In genomic region chr4:43282534-43282933, GRCh38 we compare ENCODE assay signal across 17 cellular contexts.
DNase-seq lines count a peak whose midpoint lies in the region; ATAC-seq and TF ChIP-seq lines count a peak whose summit lies in the region.
"Had no signal": no experiment of that assay in that cellular context is flagged by ENCODE, and none has a peak within 500 bp of the region (broad histone marks: within the 10 kb centered on the region; RNA-seq: fewer than 3 reads in every experiment).

No MANE protein-coding gene starts in this region.

- 76 to 81% methylated on average over 1 of the region's 1 CpG for WGBS in upper lobe of left lung, 2 donors

- CTCF ChIA-PET in WTC11 (lab: Charles Lee): no interaction called here

- H3K9me3 Mint-ChIP-seq in WTC11 (no peaks in the 10 kb centered on the region), neural progenitor cell (no peaks in the 10 kb centered on the region), HFFc6 (peaks cover 20% of the 10 kb centered on the region)
- H3K9me3 Mint-ChIP-seq: IgD-negative memory B cell had no signal

- no peaks in the 10 kb centered on the region for H3K9me3 ChIP-seq in neural progenitor cell (ENCODE audit: low read depth)
- H3K9me3 ChIP-seq in upper lobe of left lung: no peaks in the 10 kb centered on the region
- H3K9me3 ChIP-seq: A549, BE2C had no signal

- no peaks in the 10 kb centered on the region for H3K27me3 Mint-ChIP-seq in WTC11 (ENCODE audit: low read depth)
- no peaks in the 10 kb centered on the region for H3K27me3 Mint-ChIP-seq in neural progenitor cell (ENCODE audit: insufficient read depth, low read depth)
- no peaks in the 10 kb centered on the region for H3K27me3 Mint-ChIP-seq in HFFc6 (ENCODE audit: insufficient read depth)
- H3K27me3 Mint-ChIP-seq: CD4-positive, alpha-beta memory T cell; IgD-negative memory B cell had no signal

- no peak overlapping the region for H3K27ac Mint-ChIP-seq in WTC11
- no peak overlapping the region for H3K27ac Mint-ChIP-seq in neural progenitor cell
- no peak overlapping the region for H3K27ac Mint-ChIP-seq in HFFc6
- H3K27ac Mint-ChIP-seq: CD4-positive, alpha-beta memory T cell; IgD-negative memory B cell had no signal

- H3K4me2 ChIP-seq in neural progenitor cell: no peak overlapping the region
- H3K4me2 ChIP-seq: A549 had no signal

- ATAC-seq in WTC11: peak; percentile 63
- no peak for ATAC-seq in HG02885 (IDR thresholded peaks at IDR 0.05; ENCODE audit: poor library complexity, unreplicated experiment)
- ATAC-seq in upper lobe of left lung (ENCODE audit: low FRiP score in 2 of 2): no peak
- ATAC-seq: A549 had no signal

- TF ChIP-seq POLR2A in upper lobe of left lung (IDR thresholded peaks at IDR 0.05): no peak

- H3K4me3 Mint-ChIP-seq in WTC11 (no peak overlapping the region), neural progenitor cell (no peak overlapping the region), HFFc6 (no peak overlapping the region)
- H3K4me3 Mint-ChIP-seq: CD4-positive, alpha-beta memory T cell; IgD-negative memory B cell had no signal

- no peaks in the 10 kb centered on the region for H3K36me3 Mint-ChIP-seq in WTC11
- no peaks in the 10 kb centered on the region for H3K36me3 Mint-ChIP-seq in neural progenitor cell
- H3K36me3 Mint-ChIP-seq in HFFc6 (ENCODE audit: low read depth): no peaks in the 10 kb centered on the region
- H3K36me3 Mint-ChIP-seq: CD4-positive, alpha-beta memory T cell; IgD-negative memory B cell had no signal

- H2AFZ ChIP-seq in neural progenitor cell (replicated peaks): peak overlapping the region; percentile 62

- no peaks in the 10 kb centered on the region for H3F3A ChIP-seq in neural progenitor cell (ENCODE audit: low read depth)

- H4K20me1 ChIP-seq in neural progenitor cell (ENCODE audit: low read depth): no peaks in the 10 kb centered on the region

- H3K27ac ChIP-seq in neural progenitor cell (no peak overlapping the region), upper lobe of left lung (no peak overlapping the region)
- H3K27ac ChIP-seq: A549, C4-2B had no signal

- POLR2A ChIA-PET in WTC11 (lab: Charles Lee): no interaction called here

- no peaks in the 10 kb centered on the region for H3K79me2 ChIP-seq in neural progenitor cell (ENCODE audit: low read depth)

- H3K4me1 ChIP-seq in neural progenitor cell (no peaks in the 10 kb centered on the region), upper lobe of left lung (no peaks in the 10 kb centered on the region)
- H3K4me1 ChIP-seq: A549, BE2C had no signal

- TF ChIP-seq EP300 in upper lobe of left lung (IDR thresholded peaks at IDR 0.05): no peak

- H3K36me3 ChIP-seq in neural progenitor cell (no peaks in the 10 kb centered on the region), upper lobe of left lung (no peaks in the 10 kb centered on the region)
- H3K36me3 ChIP-seq: BE2C had no signal

- DNase-seq in LHCN-M2 (ENCODE audit: low read depth): peak; percentile 52
- DNase-seq in WTC11 (ENCODE audit: low spot score): no peak
- DNase-seq in neural progenitor cell (ENCODE audit: low spot score): peak; percentile 11
- no peak for DNase-seq in HFFc6
- DNase-seq in upper lobe of left lung: no peak
- DNase-seq: BE2C; CD4-positive, alpha-beta memory T cell; COR-L47; DMS153; DMS79 treated with DMSO at 0.1 percent for 48 hours; EL; GOT3; HCEC 1CT had no signal

- TF ChIP-seq CTCF in WTC11 (IDR thresholded peaks at IDR 0.05) (no peak), neural progenitor cell (IDR thresholded peaks at IDR 0.05) (no peak), HFFc6 (IDR thresholded peaks at IDR 0.05) (no peak), upper lobe of left lung (IDR thresholded peaks at IDR 0.05) (no peak)

- H3K4me1 Mint-ChIP-seq in WTC11 (peaks cover 5% of the 10 kb centered on the region), neural progenitor cell (peaks cover 4% of the 10 kb centered on the region), HFFc6 (ENCODE audit: low read depth) (no peaks in the 10 kb centered on the region)
- H3K4me1 Mint-ChIP-seq: CD4-positive, alpha-beta memory T cell had no signal

- H3K4me3 ChIP-seq in neural progenitor cell: no peak overlapping the region
- H3K4me3 ChIP-seq in upper lobe of left lung: no peak overlapping the region
- H3K4me3 ChIP-seq: A549 had no signal

- no peak overlapping the region for H3K9ac ChIP-seq in neural progenitor cell

- no peaks in the 10 kb centered on the region for H3K27me3 ChIP-seq in neural progenitor cell
- no peaks in the 10 kb centered on the region for H3K27me3 ChIP-seq in upper lobe of left lung
- H3K27me3 ChIP-seq: BE2C had no signal

TF ChIP-seq in WTC11, 78 proteins besides CTCF, POLR2A, EP300 and RAD21:
- TF ChIP-seq ZMAT4 (CRISPR knock-in tag; IDR thresholded peaks at IDR 0.05) (no peak), MAX (CRISPR knock-in tag; IDR thresholded peaks at IDR 0.05) (no peak), SOX15 (CRISPR knock-in tag; IDR thresholded peaks at IDR 0.05) (no peak)
TF ChIP-seq in WTC11: peak in this region for 0.

Comparison
In these comparisons a context has a peak if more than half of its experiments do, and no peak if none do; other contexts are left out.
1. DNase-seq: peak in LHCN-M2 (single experiment) and neural progenitor cell (single experiment); none in WTC11 (single experiment), HFFc6 (single experiment) and upper lobe of left lung (0 of 2).